In genomic region chr1:117017648-117018047, GRCh38 we compare ENCODE assay signal across 13 cellular contexts. TPM values are rescaled to one million over a fixed set of nuclear protein-coding genes. Genes with fewer than 3 reads are reported as not detected.
DNase-seq lines count a peak whose midpoint lies in the region; ATAC-seq and TF ChIP-seq lines count a peak whose summit lies in the region.
"Had no signal": no experiment of that assay in that cellular context is flagged by ENCODE, and none has a peak within 500 bp of the region (broad histone marks: within the 10 kb centered on the region; RNA-seq: fewer than 3 reads in every experiment).

No MANE protein-coding gene starts in this region.

- ATAC-seq in HG02571 (IDR thresholded peaks at IDR 0.05; ENCODE audit: unreplicated experiment) (peak; percentile 70), HG02981 (IDR thresholded peaks at IDR 0.05; ENCODE audit: unreplicated experiment) (no peak), HG03378 (IDR thresholded peaks at IDR 0.05; ENCODE audit: unreplicated experiment) (no peak), gastrocnemius medialis (no peak), GM19455 (IDR thresholded peaks at IDR 0.05; ENCODE audit: unreplicated experiment) (no peak)

- H3K4me3 ChIP-seq in GM12865 (ENCODE audit: low read depth, low read length) (no peak overlapping the region), gastrocnemius medialis (no peak overlapping the region)

- DNase-seq in GM12865 (ENCODE audit: low read depth) (peak; percentile 21), NCI-H524 treated with DMSO at 0.1 percent for 48 hours (lab: John Stamatoyannopoulos, UW) (peak; percentile 73), retina (peak; percentile 10), gastrocnemius medialis (no peak)
- DNase-seq: activated gamma-delta T cell; BE2C; effector memory CD4-positive, alpha-beta T cell; EL; NCI-H446 treated with DMSO at 0.1 percent for 48 hours had no signal

- TF ChIP-seq CTCF in GM12865 (IDR thresholded peaks at IDR 0.05; ENCODE audit: insufficient read depth, low read depth, low read length, missing control alignments) (no peak), gastrocnemius medialis (IDR thresholded peaks at IDR 0.05 in 4 of 5, conservative IDR thresholded peaks at IDR 0.05 in 1 of 5) (no peak)

- H3K4me1 ChIP-seq in gastrocnemius medialis, result no peaks in the 10 kb centered on the region
- H3K4me1 ChIP-seq: BE2C had no signal

- H3K27me3 ChIP-seq in gastrocnemius medialis, result no peaks in the 10 kb centered on the region
- H3K27me3 ChIP-seq: BE2C had no signal

- intact Hi-C loops in gastrocnemius medialis (cut with DNase I; ENCODE audit: low total_unique reads), result no loop called here

- no peak overlapping the region for H3K27ac ChIP-seq in gastrocnemius medialis

- no peak for TF ChIP-seq POLR2A in gastrocnemius medialis (IDR thresholded peaks at IDR 0.05)

- in situ Hi-C loops in gastrocnemius medialis (cut with MboI; ENCODE audit: low sequenced_read_pairs in 4 of 4), result no loop called here

- no peaks in the 10 kb centered on the region for H3K36me3 ChIP-seq in gastrocnemius medialis
- H3K36me3 ChIP-seq: BE2C had no signal

- H3K9me3 ChIP-seq in gastrocnemius medialis, result no peaks in the 10 kb centered on the region
- H3K9me3 ChIP-seq: BE2C had no signal

RNA-seq across cellular contexts. Expression of gene CD101, which starts 16.1 kb away (rescaled TPM):
- total RNA-seq in gastrocnemius medialis, result under 1 TPM in 1 of 4 donors, not detected in 3; 0.10 TPM

RNA-seq across cellular contexts. Expression of gene TTF2, which starts 42.5 kb away (rescaled TPM):
- 10 to 100 TPM in 3 of 4 donors, 1 to 10 TPM in 1; 9.7 to 15.2 (median 12.2) TPM for total RNA-seq in gastrocnemius medialis

Comparison
In these comparisons a context has a peak if more than half of its experiments do, and no peak if none do; other contexts are left out.
1. DNase-seq: peak in GM12865 (single experiment), NCI-H524 treated with DMSO at 0.1 percent for 48 hours (single experiment) and retina (single experiment); none in gastrocnemius medialis (0 of 2).